Comparison of ENCODE assay signal across 8 cellular contexts in the genomic region with DNA sequence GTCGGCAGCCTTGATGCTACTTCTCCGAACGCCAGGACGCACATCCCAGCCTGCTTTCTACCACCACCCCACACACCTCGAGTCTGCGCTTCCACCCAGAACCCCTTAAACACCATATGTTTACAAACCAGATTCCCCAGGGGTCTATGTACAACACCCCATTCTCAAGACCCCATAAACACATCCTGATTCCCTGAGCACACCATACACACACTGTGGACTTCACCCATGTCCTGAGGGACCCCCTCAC. TPM values are rescaled to one million over a fixed set of nuclear protein-coding genes. Genes with fewer than 3 reads are reported as not detected.
DNase-seq lines count a peak whose midpoint lies in the region; ATAC-seq and TF ChIP-seq lines count a peak whose summit lies in the region.

No MANE protein-coding gene starts in this region.

- ATAC-seq in right lobe of liver (no peak), HG03025 (IDR thresholded peaks at IDR 0.05; ENCODE audit: low FRiP score, unreplicated experiment) (no peak), GM18858 (IDR thresholded peaks at IDR 0.05; ENCODE audit: unreplicated experiment) (no peak), HG02884 (IDR thresholded peaks at IDR 0.05; ENCODE audit: unreplicated experiment) (no peak)

- in situ Hi-C loops in astrocyte of the cerebellum (cut with HindIII; ENCODE audit: low sequenced_read_pairs): no loop called here

- H3K27ac ChIP-seq in right lobe of liver (peak overlapping the region in 2 of 3 donors; percentile 64 to 65), substantia nigra (ENCODE audit: low read depth, low read length, poor library complexity, severe bottlenecking) (peak overlapping the region; percentile 61)

- H3K9me3 ChIP-seq in right lobe of liver: no peaks in the 10 kb centered on the region

- 8% methylated on average over 6 of the region's 6 CpGs for WGBS in right lobe of liver (ENCODE audit: insufficient coverage, low coverage, low lambda C conversion rate, missing lambda C conversion rate)

- H3K36me3 ChIP-seq in right lobe of liver: no peaks in the 10 kb centered on the region

- TF ChIP-seq CTCF in astrocyte of the cerebellum (IDR thresholded peaks at IDR 0.05; ENCODE audit: low read depth, low read length, missing control alignments): no peak
- TF ChIP-seq CTCF in right lobe of liver (IDR thresholded peaks at IDR 0.05): no peak

- peaks cover 0 to 75% (median 37%) of the 10 kb centered on the region in 4 donors for H3K4me1 ChIP-seq in right lobe of liver

- no peak for TF ChIP-seq POLR2A in right lobe of liver (IDR thresholded peaks at IDR 0.05)

- H3K27me3 ChIP-seq in right lobe of liver: no peaks in the 10 kb centered on the region

- intact Hi-C loops in right lobe of liver (cut with DNase I): loop anchor here in 1 of 2 donors (5.0 kb wide), 1 partner anchor 33 kb away; no protein-coding TSS in a partner anchor

- peak overlapping the region; percentile 63 for H3K4me3 ChIP-seq in astrocyte of the cerebellum (ENCODE audit: low read depth, low read length)
- peak overlapping the region; percentile 58 to 72 (median 66) for H3K4me3 ChIP-seq in right lobe of liver

- DNase-seq in NCI-H1417 (lab: John Stamatoyannopoulos, UW): peak in 2 of 3 experiments; percentile 29 to 44
- no peak for DNase-seq in NCI-H1417 treated with DMSO at 0.1 percent for 48 hours (lab: John Stamatoyannopoulos, UW)
- no peak for DNase-seq in astrocyte of the cerebellum (ENCODE audit: low read depth)
- DNase-seq in right lobe of liver: no peak
- DNase-seq in substantia nigra (lab: John Stamatoyannopoulos, UW): no peak

RNA-seq across cellular contexts. Expression of a gene that starts 0.7 kb away (rescaled TPM):
- total RNA-seq in right lobe of liver: 10 to 100 TPM; 18.4 to 56.1 (median 37.5) TPM

Comparison
In these comparisons a context has a peak if more than half of its experiments do, and no peak if none do; other contexts are left out.
1. DNase-seq: peak in NCI-H1417 (2 of 3); none in NCI-H1417 treated with DMSO at 0.1 percent for 48 hours (single experiment), astrocyte of the cerebellum (single experiment), right lobe of liver (0 of 3) and substantia nigra (0 of 49).